Comparison of ENCODE assay signal across 13 cellular contexts in genomic region chr5:62732677-62733121, GRCh38.
DNase-seq lines count a peak whose midpoint lies in the region; ATAC-seq and TF ChIP-seq lines count a peak whose summit lies in the region.
"Had no signal": no experiment of that assay in that cellular context is flagged by ENCODE, and none has a peak within 500 bp of the region (broad histone marks: within the 10 kb centered on the region; RNA-seq: fewer than 3 reads in every experiment).

No MANE protein-coding gene starts in this region.

- peak overlapping the region; percentile 3; the same call in 1 of the 2 replicates for H2AFZ ChIP-seq in Loucy (ENCODE audit: low read length)

- POLR2A ChIA-PET in HEK293T (lab: Yijun Ruan, JAX), result no interaction called here

- H3K9ac ChIP-seq in Loucy (ENCODE audit: low read depth, low read length, poor library complexity, severe bottlenecking), result no peak overlapping the region

- no peak overlapping the region for H3K27ac Mint-ChIP-seq in activated T-helper 17 cell treated with anti-CD3 and anti-CD28 coated beads, Interleukin-2, amount 50 U/mL, for 72 hours
- H3K27ac Mint-ChIP-seq: activated CD4-positive, alpha-beta T cell treated with anti-CD3 and anti-CD28 coated beads for 36 hours; stimulated activated naive B cell treated with anti-CD40 and anti-IgM and Interleukin-4, amounts not matched to agents 10 μg/mL and 1 μg/mL and 100 μg/mL, for 72 hours had no signal

- no peaks in the 10 kb centered on the region for H3F3A ChIP-seq in Loucy (ENCODE audit: low read depth)

- no peaks in the 10 kb centered on the region for H3K36me3 Mint-ChIP-seq in activated T-helper 17 cell treated with anti-CD3 and anti-CD28 coated beads, Interleukin-2, amount 50 U/mL, for 72 hours (ENCODE audit: low read depth)

- H3K79me2 ChIP-seq in Loucy (ENCODE audit: insufficient read depth, low read length), result no peaks in the 10 kb centered on the region

- TF ChIP-seq CTCF in Loucy (conservative IDR thresholded peaks at IDR 0.05; ENCODE audit: low read length), result no peak

- no peak overlapping the region for H3K4me3 ChIP-seq in Loucy (ENCODE audit: low read length, poor library complexity, severe bottlenecking)

- peak; percentile 88 for DNase-seq in COLO829 (ENCODE audit: low spot score)
- peak; percentile 72 for DNase-seq in SKM-1 (lab: John Stamatoyannopoulos, UW; ENCODE audit: unreplicated experiment)
- peak; percentile 11 for DNase-seq in iris pigment epithelial cell (ENCODE audit: low read depth)
- DNase-seq in DMS 273 treated with DMSO at 0.1 percent for 48 hours (lab: John Stamatoyannopoulos, UW), result no peak
- no peak for DNase-seq in HEK293T (ENCODE audit: extremely low spot score)
- DNase-seq: activated CD4-positive, alpha-beta T cell treated with anti-CD3 and anti-CD28 coated beads for 36 hours; activated effector memory CD4-positive, alpha-beta T cell treated with Interleukin-2 at 50 U/mL for 16 hours; erythroblast; NCI-H2171 treated with DMSO at 0.1 percent for 48 hours; stimulated activated naive B cell treated with anti-CD40 and anti-IgM and Interleukin-4, amounts not matched to agents 10 μg/mL and 1 μg/mL and 100 μg/mL, for 72 hours had no signal

- H3K4me2 ChIP-seq in Loucy (ENCODE audit: low read depth, low read length, poor library complexity, severe bottlenecking), result peak overlapping the region; percentile 15

- H3K9me2 ChIP-seq in Loucy (replicated peaks; ENCODE audit: low read depth, low read length), result no peaks in the 10 kb centered on the region

- H3K36me3 ChIP-seq in Loucy (ENCODE audit: insufficient read depth, low read length), result no peaks in the 10 kb centered on the region

- H3K27me3 Mint-ChIP-seq in activated T-helper 17 cell treated with anti-CD3 and anti-CD28 coated beads, Interleukin-2, amount 50 U/mL, for 72 hours, result peaks cover 4% of the 10 kb centered on the region

- peaks cover 4% of the 10 kb centered on the region for H3K4me1 Mint-ChIP-seq in activated T-helper 17 cell treated with anti-CD3 and anti-CD28 coated beads, Interleukin-2, amount 50 U/mL, for 72 hours
- H3K4me1 Mint-ChIP-seq: activated CD4-positive, alpha-beta T cell treated with anti-CD3 and anti-CD28 coated beads for 36 hours; stimulated activated naive B cell treated with anti-CD40 and anti-IgM and Interleukin-4, amounts not matched to agents 10 μg/mL and 1 μg/mL and 100 μg/mL, for 72 hours had no signal

- H3K4me3 Mint-ChIP-seq in activated T-helper 17 cell treated with anti-CD3 and anti-CD28 coated beads, Interleukin-2, amount 50 U/mL, for 72 hours, result no peak overlapping the region
- H3K4me3 Mint-ChIP-seq: activated CD4-positive, alpha-beta T cell treated with anti-CD3 and anti-CD28 coated beads for 36 hours; stimulated activated naive B cell treated with anti-CD40 and anti-IgM and Interleukin-4, amounts not matched to agents 10 μg/mL and 1 μg/mL and 100 μg/mL, for 72 hours had no signal

- peaks cover 3% of the 10 kb centered on the region; the same call in 1 of the 2 replicates for H3K9me3 ChIP-seq in Loucy (ENCODE audit: insufficient read depth, low read depth, low read length)

- H3K9me3 Mint-ChIP-seq in activated T-helper 17 cell treated with anti-CD3 and anti-CD28 coated beads, Interleukin-2, amount 50 U/mL, for 72 hours, result peaks cover 4% of the 10 kb centered on the region

- no peak for ATAC-seq in GM19035 (IDR thresholded peaks at IDR 0.05; ENCODE audit: unreplicated experiment)
- ATAC-seq in activated T-helper 17 cell treated with anti-CD3 and anti-CD28 coated beads, Interleukin-2, amount 50 U/mL, for 72 hours (replicated peaks), result no peak
- ATAC-seq: activated CD4-positive, alpha-beta T cell treated with anti-CD3 and anti-CD28 coated beads for 36 hours; stimulated activated naive B cell treated with anti-CD40 and anti-IgM and Interleukin-4, amounts not matched to agents 10 μg/mL and 1 μg/mL and 100 μg/mL, for 72 hours had no signal

- H3K27me3 ChIP-seq in Loucy (ENCODE audit: insufficient read depth, low read length, poor library complexity, severe bottlenecking), result no peaks in the 10 kb centered on the region

- peaks cover 34% of the 10 kb centered on the region for H3K4me1 ChIP-seq in Loucy (ENCODE audit: insufficient read depth, low read length, poor library complexity, severe bottlenecking)

- H4K20me1 ChIP-seq in Loucy (ENCODE audit: insufficient read depth, low read length, poor library complexity, severe bottlenecking), result no peaks in the 10 kb centered on the region

- CTCF ChIA-PET in HEK293T (lab: Yijun Ruan, JAX), result no interaction called here

TF ChIP-seq in HEK293T, 16 proteins besides CTCF, POLR2A, EP300 and RAD21:
- no peak for TF ChIP-seq L3MBTL2 (conservative IDR thresholded peaks at IDR 0.05)
- no peak for TF ChIP-seq ARNT (IDR thresholded peaks at IDR 0.05)
- no peak for TF ChIP-seq BHLHE40 (IDR thresholded peaks at IDR 0.05; ENCODE audit: borderline replicate concordance)
- no peak for TF ChIP-seq FOXK2 (IDR thresholded peaks at IDR 0.05)
- no peak for TF ChIP-seq SP1 (IDR thresholded peaks at IDR 0.05)
- TF ChIP-seq PKNOX1 (IDR thresholded peaks at IDR 0.05), result no peak
- no peak for TF ChIP-seq HDGF (IDR thresholded peaks at IDR 0.05; ENCODE audit: borderline replicate concordance)
- no peak for TF ChIP-seq FOXA1 (IDR thresholded peaks at IDR 0.05)
- no peak for TF ChIP-seq ZNF384 (IDR thresholded peaks at IDR 0.05)
- no peak for TF ChIP-seq FOXM1 (IDR thresholded peaks at IDR 0.05; ENCODE audit: borderline replicate concordance)
- TF ChIP-seq TARDBP (IDR thresholded peaks at IDR 0.05), result no peak
- no peak for TF ChIP-seq CTBP1 (IDR thresholded peaks at IDR 0.05; ENCODE audit: borderline replicate concordance)
- no peak for TF ChIP-seq NFRKB (IDR thresholded peaks at IDR 0.05)
- TF ChIP-seq LEF1 (IDR thresholded peaks at IDR 0.05; ENCODE audit: borderline replicate concordance), result no peak
- TF ChIP-seq ELF4 (IDR thresholded peaks at IDR 0.05), result no peak

Comparison
In these comparisons a context has a peak if more than half of its experiments do, and no peak if none do; other contexts are left out.
1. DNase-seq: peak in COLO829 (single experiment), SKM-1 (single experiment) and iris pigment epithelial cell (single experiment); none in DMS 273 treated with DMSO at 0.1 percent for 48 hours (single experiment) and HEK293T (single experiment).